ENCODE assay signal across 28 cellular contexts in genomic region chr2:168380500-168380899, GRCh38.
"Had no signal": no experiment of that assay in that cellular context is flagged by ENCODE, and none has a peak within 500 bp of the region (broad histone marks: within the 10 kb centered on the region; RNA-seq: fewer than 3 reads in every experiment).

No MANE protein-coding gene starts in this region.

- DNase-seq: natural killer cell; occipital lobe; ovary; posterior cingulate gyrus; psoas muscle; right cardiac atrium; spleen; stimulated activated CD4-positive, alpha-beta T cell treated with anti-CD3 and anti-CD28 coated beads, Interleukin-12 subunit alpha, Interleukin-12 subunit beta, amount 100 ng/mL, for 4 hours; stimulated activated CD4-positive, alpha-beta T cell treated with anti-CD3 and anti-CD28 coated beads, Interleukin-1b, Interleukin-23, amount 100 ng/mL, for 48 hours; stimulated activated CD4-positive, alpha-beta T cell treated with anti-CD3 and anti-CD28 coated beads, Interleukin-4, amount 100 ng/mL, for 1 hour; stimulated activated CD4-positive, alpha-beta T cell treated with anti-CD3 and anti-CD28 coated beads, Interleukin-4, amount 100 ng/mL, for 4 hours; stimulated activated CD8-positive, alpha-beta memory T cell treated with anti-CD3 and anti-CD28 coated beads, Interleukin-4, amount 100 ng/mL, for 48 hours; stimulated activated naive CD4-positive, alpha-beta T cell; stimulated activated naive CD8-positive, alpha-beta T cell treated with anti-CD3 and anti-CD28 coated beads, Interleukin-15, amount 100 ng/mL, for 72 hours; stimulated activated naive CD8-positive, alpha-beta T cell treated with anti-CD3 and anti-CD28 coated beads, Interleukin-15, Interleukin-2, amounts not matched to agents 100 U/mL and 50 U/mL, for 24 hours; substantia nigra; testis; tibial artery; transverse colon; upper lobe of right lung; uterus had no signal

- H3K9me3 ChIP-seq: ovary, testis, transverse colon, upper lobe of right lung, uterus had no signal

- H3K27me3 ChIP-seq: neural progenitor cell, ovary, spleen, suprapubic skin, testis, tibial artery, transverse colon, upper lobe of right lung, uterus had no signal

- H2AFZ ChIP-seq: neural progenitor cell, parathyroid adenoma had no signal

- H3K9ac ChIP-seq: neural progenitor cell, parathyroid adenoma had no signal

- H3K79me2 ChIP-seq: parathyroid adenoma had no signal

- H3K4me3 ChIP-seq: neural progenitor cell, ovary, psoas muscle, skin epidermis, smooth muscle cell, spleen, suprapubic skin, testis, tibial artery, transverse colon, upper lobe of right lung, uterus had no signal

- H3K27ac ChIP-seq: neural progenitor cell, ovary, parathyroid adenoma, psoas muscle, skin epidermis, spleen, suprapubic skin, testis, tibial artery, transverse colon, upper lobe of right lung, uterus had no signal

- H3K4me2 ChIP-seq: neural progenitor cell, smooth muscle cell had no signal

- H3K36me3 ChIP-seq: neural progenitor cell, ovary, spleen, suprapubic skin, tibial artery, transverse colon, upper lobe of right lung, uterus had no signal

- H3K4me1 ChIP-seq: parathyroid adenoma, psoas muscle, spleen, suprapubic skin, testis, tibial artery, transverse colon, upper lobe of right lung, uterus had no signal

- ATAC-seq: natural killer cell; psoas muscle; right cardiac atrium; sciatic nerve; stimulated activated memory B cell treated with anti-CD40 and anti-IgM and Interleukin-4, amounts not matched to agents 10 μg/mL and 1 μg/mL and 100 μg/mL, for 72 hours; stimulated activated naive CD8-positive, alpha-beta T cell treated with anti-CD3 and anti-CD28 coated beads, Interleukin-15, amount 100 ng/mL, for 72 hours; stimulated activated naive CD8-positive, alpha-beta T cell treated with anti-CD3 and anti-CD28 coated beads, Interleukin-15, Interleukin-2, amounts not matched to agents 100 U/mL and 50 U/mL, for 24 hours; upper lobe of right lung had no signal
